Comparison of ENCODE assay signal across 18 cellular contexts in genomic region chr4:107858158-107858742, GRCh38. TPM values are rescaled to one million over a fixed set of nuclear protein-coding genes. Genes with fewer than 3 reads are reported as not detected.
"Had no signal": no experiment of that assay in that cellular context is flagged by ENCODE, and none has a peak within 500 bp of the region (broad histone marks: within the 10 kb centered on the region; RNA-seq: fewer than 3 reads in every experiment).

No MANE protein-coding gene starts in this region.

- H3K9me3 Mint-ChIP-seq: activated B cell treated with CpG ODN at 0.5 μM for 24 hours; activated CD4-positive, alpha-beta memory T cell treated with anti-CD3 and anti-CD28 coated beads, Interleukin-2, amount 10 ng/mL, durations not matched to agents 7 days and 5 days; activated naive CD8-positive, alpha-beta T cell treated with anti-CD3 and anti-CD28 coated beads, Interleukin-2, amount 10 ng/mL, durations not matched to agents 7 days and 5 days; activated T-helper 17 cell treated with anti-CD3 and anti-CD28 coated beads, Interleukin-2, amount 50 U/mL, for 72 hours; natural killer cell; stimulated activated naive B cell treated with anti-CD40 and anti-IgM and Interleukin-4, amounts not matched to agents 10 μg/mL and 1 μg/mL and 100 μg/mL, for 72 hours had no signal

- H3K27me3 ChIP-seq: body of pancreas, colonic mucosa had no signal

- H3K4me3 Mint-ChIP-seq: activated B cell treated with CpG ODN at 0.5 μM for 24 hours; activated CD4-positive, alpha-beta memory T cell treated with anti-CD3 and anti-CD28 coated beads, Interleukin-2, amount 10 ng/mL, durations not matched to agents 7 days and 5 days; activated CD8-positive, alpha-beta memory T cell treated with anti-CD3 and anti-CD28 coated beads, Interleukin-2, amount 10 ng/mL, durations not matched to agents 7 days and 5 days; activated naive CD8-positive, alpha-beta T cell treated with anti-CD3 and anti-CD28 coated beads, Interleukin-2, amount 10 ng/mL, durations not matched to agents 7 days and 5 days; activated T-helper 17 cell treated with anti-CD3 and anti-CD28 coated beads, Interleukin-2, amount 50 U/mL, for 72 hours; natural killer cell; stimulated activated naive B cell treated with anti-CD40 and anti-IgM and Interleukin-4, amounts not matched to agents 10 μg/mL and 1 μg/mL and 100 μg/mL, for 72 hours had no signal

- DNase-seq: activated B cell treated with CpG ODN at 0.5 μM for 24 hours; activated CD4-positive, alpha-beta memory T cell treated with anti-CD3 and anti-CD28 coated beads, Interleukin-2, amount 10 ng/mL, durations not matched to agents 7 days and 5 days; activated CD4-positive, alpha-beta T cell treated with anti-CD3 and anti-CD28 coated beads for 48 hours; activated CD8-positive, alpha-beta memory T cell treated with anti-CD3 and anti-CD28 coated beads, Interleukin-2, amount 10 ng/mL, durations not matched to agents 7 days and 5 days; activated naive CD4-positive, alpha-beta T cell treated with Interleukin-2 at 50 U/mL for 16 hours; activated naive CD8-positive, alpha-beta T cell treated with anti-CD3 and anti-CD28 coated beads, Interleukin-2, amount 10 ng/mL, durations not matched to agents 7 days and 5 days; amygdala; body of pancreas; caudate nucleus; colonic mucosa; foreskin melanocyte; kidney glomerular epithelial cell; lower lobe of right lung; natural killer cell; stimulated activated naive B cell treated with anti-CD40 and anti-IgM and Interleukin-4, amounts not matched to agents 10 μg/mL and 1 μg/mL and 100 μg/mL, for 72 hours had no signal

- H3K4me1 Mint-ChIP-seq: activated B cell treated with CpG ODN at 0.5 μM for 24 hours; activated naive CD8-positive, alpha-beta T cell treated with anti-CD3 and anti-CD28 coated beads, Interleukin-2, amount 10 ng/mL, durations not matched to agents 7 days and 5 days; natural killer cell; stimulated activated naive B cell treated with anti-CD40 and anti-IgM and Interleukin-4, amounts not matched to agents 10 μg/mL and 1 μg/mL and 100 μg/mL, for 72 hours had no signal

- H3K4me1 ChIP-seq: colonic mucosa, parathyroid adenoma had no signal

- H3K27ac Mint-ChIP-seq: activated B cell treated with CpG ODN at 0.5 μM for 24 hours; activated CD4-positive, alpha-beta memory T cell treated with anti-CD3 and anti-CD28 coated beads, Interleukin-2, amount 10 ng/mL, durations not matched to agents 7 days and 5 days; activated CD8-positive, alpha-beta memory T cell treated with anti-CD3 and anti-CD28 coated beads, Interleukin-2, amount 10 ng/mL, durations not matched to agents 7 days and 5 days; activated naive CD8-positive, alpha-beta T cell treated with anti-CD3 and anti-CD28 coated beads, Interleukin-2, amount 10 ng/mL, durations not matched to agents 7 days and 5 days; activated T-helper 17 cell treated with anti-CD3 and anti-CD28 coated beads, Interleukin-2, amount 50 U/mL, for 72 hours; natural killer cell; stimulated activated naive B cell treated with anti-CD40 and anti-IgM and Interleukin-4, amounts not matched to agents 10 μg/mL and 1 μg/mL and 100 μg/mL, for 72 hours had no signal

- ATAC-seq: activated CD8-positive, alpha-beta memory T cell treated with anti-CD3 and anti-CD28 coated beads, Interleukin-2, amount 10 ng/mL, durations not matched to agents 7 days and 5 days; activated T-helper 17 cell treated with anti-CD3 and anti-CD28 coated beads, Interleukin-2, amount 50 U/mL, for 72 hours; body of pancreas; lower lobe of right lung; natural killer cell; stimulated activated naive B cell treated with anti-CD40 and anti-IgM and Interleukin-4, amounts not matched to agents 10 μg/mL and 1 μg/mL and 100 μg/mL, for 72 hours had no signal

- H3K4me3 ChIP-seq: body of pancreas, colonic mucosa, lower lobe of right lung, thoracic aorta had no signal

- H3K9me3 ChIP-seq: body of pancreas, colonic mucosa, lower lobe of right lung, thoracic aorta had no signal

- H3K36me3 Mint-ChIP-seq: activated CD8-positive, alpha-beta memory T cell treated with anti-CD3 and anti-CD28 coated beads, Interleukin-2, amount 10 ng/mL, durations not matched to agents 7 days and 5 days; activated naive CD8-positive, alpha-beta T cell treated with anti-CD3 and anti-CD28 coated beads, Interleukin-2, amount 10 ng/mL, durations not matched to agents 7 days and 5 days; natural killer cell; stimulated activated naive B cell treated with anti-CD40 and anti-IgM and Interleukin-4, amounts not matched to agents 10 μg/mL and 1 μg/mL and 100 μg/mL, for 72 hours had no signal

- H3K27ac ChIP-seq: body of pancreas, colonic mucosa, lower lobe of right lung, parathyroid adenoma, thoracic aorta had no signal

RNA-seq across cellular contexts. Expression of gene SGMS2, which starts 33.5 kb away (rescaled TPM):
- total RNA-seq: activated B cell treated with CpG ODN at 0.5 μM for 24 hours; activated naive CD8-positive, alpha-beta T cell treated with anti-CD3 and anti-CD28 coated beads, Interleukin-2, amount 10 ng/mL, durations not matched to agents 7 days and 5 days had no signal
